Comparison of ENCODE assay signal across 10 cellular contexts in genomic region chr3:13141991-13142412, GRCh38.
DNase-seq lines count a peak whose midpoint lies in the region; ATAC-seq and TF ChIP-seq lines count a peak whose summit lies in the region.
"Had no signal": no experiment of that assay in that cellular context is flagged by ENCODE, and none has a peak within 500 bp of the region (broad histone marks: within the 10 kb centered on the region; RNA-seq: fewer than 3 reads in every experiment).

No MANE protein-coding gene starts in this region.

- POLR2A ChIA-PET in HCT116 (lab: Charles Lee) = no interaction called here
- POLR2A ChIA-PET in activated CD8-positive, alpha-beta T cell treated with anti-CD3 and anti-CD28 coated beads for 36 hours (lab: Charles Lee) = no interaction called here

- no peaks in the 10 kb centered on the region for H3K9me2 ChIP-seq in HCT116 (ENCODE audit: insufficient read depth)

- H3K36me3 ChIP-seq in HCT116 (ENCODE audit: control insufficient read depth in 1 of 2, insufficient read depth in 2 of 2, low read length in 2 of 2) (no peaks in the 10 kb centered on the region), kidney epithelial cell (ENCODE audit: control insufficient read depth, insufficient read depth, low read length) (no peaks in the 10 kb centered on the region)

- DNase-seq in AG20443 (ENCODE audit: low spot score) (peak; percentile 61), HCT116 (ENCODE audit: low read depth, low spot score) (no peak), kidney epithelial cell (ENCODE audit: low read depth) (peak; percentile 18), cerebellar nuclear complex (lab: John Stamatoyannopoulos, UW) (no peak), activated gamma-delta T cell treated with Interleukin-2 at 50 U/mL for 16 hours (no peak)
- peak; percentile 57 for DNase-seq in activated CD8-positive, alpha-beta T cell treated with anti-CD3 and anti-CD28 coated beads for 36 hours
- no peak for DNase-seq in stimulated activated effector memory CD8-positive, alpha-beta T cell treated with anti-CD3 and anti-CD28 coated beads, Interleukin-12 subunit alpha, Interleukin-12 subunit beta, amount 100 ng/mL, for 72 hours (ENCODE audit: low spot score in 2 of 2)

- no peak overlapping the region for H3K4me3 Mint-ChIP-seq in activated CD8-positive, alpha-beta T cell treated with anti-CD3 and anti-CD28 coated beads for 36 hours
- H3K4me3 Mint-ChIP-seq in stimulated activated effector memory CD8-positive, alpha-beta T cell treated with anti-CD3 and anti-CD28 coated beads, Interleukin-12 subunit alpha, Interleukin-12 subunit beta, amount 100 ng/mL, for 72 hours = no peak overlapping the region
- H3K4me3 Mint-ChIP-seq: stimulated activated naive CD8-positive, alpha-beta T cell treated with anti-CD3 and anti-CD28 coated beads, Interleukin-15, amount 100 ng/mL, for 72 hours had no signal

- H3K9ac ChIP-seq in HCT116 (ENCODE audit: low read length) = no peak overlapping the region
- H3K9ac ChIP-seq: KMS-11 had no signal

- no peak overlapping the region for H3K27ac ChIP-seq in HCT116 (ENCODE audit: low read depth, low read length)
- H3K27ac ChIP-seq: KMS-11 had no signal

- no peak overlapping the region for H3K4me2 ChIP-seq in HCT116 (ENCODE audit: low read length)
- H3K4me2 ChIP-seq: KMS-11 had no signal

- ATAC-seq in HCT116 (no peak), HG02970 (IDR thresholded peaks at IDR 0.05; ENCODE audit: low FRiP score, unreplicated experiment) (no peak)
- ATAC-seq in activated CD8-positive, alpha-beta T cell treated with anti-CD3 and anti-CD28 coated beads for 36 hours = peak; percentile 34
- no peak for ATAC-seq in stimulated activated effector memory CD8-positive, alpha-beta T cell treated with anti-CD3 and anti-CD28 coated beads, Interleukin-12 subunit alpha, Interleukin-12 subunit beta, amount 100 ng/mL, for 72 hours
- ATAC-seq: stimulated activated naive CD8-positive, alpha-beta T cell treated with anti-CD3 and anti-CD28 coated beads, Interleukin-15, amount 100 ng/mL, for 72 hours had no signal

- no TSS peak for BruUV-seq in HCT116 (replicated peaks; lab: Mats Ljungman, UMichigan)

- H3K4me1 ChIP-seq in HCT116 (ENCODE audit: control insufficient read depth in 1 of 2, insufficient read depth in 2 of 2, low read length in 2 of 2) = no peaks in the 10 kb centered on the region; a peak in 1 of 4 replicates

- peaks cover 2% of the 10 kb centered on the region for H3K4me1 Mint-ChIP-seq in activated CD8-positive, alpha-beta T cell treated with anti-CD3 and anti-CD28 coated beads for 36 hours (ENCODE audit: low read depth)
- H3K4me1 Mint-ChIP-seq in stimulated activated effector memory CD8-positive, alpha-beta T cell treated with anti-CD3 and anti-CD28 coated beads, Interleukin-12 subunit alpha, Interleukin-12 subunit beta, amount 100 ng/mL, for 72 hours = no peaks in the 10 kb centered on the region

- H3K4me3 ChIP-seq in HCT116 (replicated peaks in 1 of 2; ENCODE audit: low read depth in 1 of 2, low read length in 2 of 2) = no peak overlapping the region
- H3K4me3 ChIP-seq in kidney epithelial cell (ENCODE audit: low read depth, low read length) = no peak overlapping the region

- no peak overlapping the region for H2AFZ ChIP-seq in HCT116 (ENCODE audit: low read depth, low read length, poor library complexity, severe bottlenecking)

- no peak for TF ChIP-seq RAD21 in HCT116 (IDR thresholded peaks at IDR 0.05; ENCODE audit: low read depth)

- no peak for TF ChIP-seq POLR2A in HCT116 (IDR thresholded peaks at IDR 0.05; ENCODE audit: borderline replicate concordance, extremely low read depth, insufficient read depth, insufficient read length)

- peaks cover 2% of the 10 kb centered on the region for H3K27me3 Mint-ChIP-seq in activated CD8-positive, alpha-beta T cell treated with anti-CD3 and anti-CD28 coated beads for 36 hours

- intact Hi-C loops in HCT116 (cut with micrococcal nuclease) = no loop called here
- intact Hi-C loops in activated CD8-positive, alpha-beta T cell treated with anti-CD3 and anti-CD28 coated beads for 36 hours (cut with micrococcal nuclease) = no loop called here

- TF ChIP-seq CTCF in HCT116 (IDR thresholded peaks at IDR 0.05 in 2 of 3, conservative IDR thresholded peaks at IDR 0.05 in 1 of 3; ENCODE audit: borderline replicate concordance in 1 of 3, insufficient read depth in 1 of 3, low read depth in 2 of 3, low read length in 2 of 3) = no peak
- TF ChIP-seq CTCF in activated CD8-positive, alpha-beta T cell treated with anti-CD3 and anti-CD28 coated beads for 36 hours (IDR thresholded peaks at IDR 0.05) = no peak
- no peak for TF ChIP-seq CTCF in kidney epithelial cell (IDR thresholded peaks at IDR 0.05; ENCODE audit: insufficient read depth, low read length, poor library complexity, severe bottlenecking)

- H3K79me2 ChIP-seq in HCT116 (ENCODE audit: insufficient read depth, low read length) = no peaks in the 10 kb centered on the region

- no peak overlapping the region for H3K27ac Mint-ChIP-seq in activated CD8-positive, alpha-beta T cell treated with anti-CD3 and anti-CD28 coated beads for 36 hours
- H3K27ac Mint-ChIP-seq in stimulated activated effector memory CD8-positive, alpha-beta T cell treated with anti-CD3 and anti-CD28 coated beads, Interleukin-12 subunit alpha, Interleukin-12 subunit beta, amount 100 ng/mL, for 72 hours = no peak overlapping the region
- H3K27ac Mint-ChIP-seq: stimulated activated naive CD8-positive, alpha-beta T cell treated with anti-CD3 and anti-CD28 coated beads, Interleukin-15, amount 100 ng/mL, for 72 hours had no signal

- H4K20me1 ChIP-seq in HCT116 (ENCODE audit: insufficient read depth) = no peaks in the 10 kb centered on the region

- no peaks in the 10 kb centered on the region for H3K9me3 ChIP-seq in HCT116 (ENCODE audit: control insufficient read depth in 1 of 2, insufficient read depth in 1 of 2, low read depth in 1 of 2, low read length in 2 of 2)

- RAD21 ChIA-PET in HCT116 (lab: Charles Lee; ENCODE audit: low non-redundant PET in 1 of 2, low total read pairs in 2 of 2, uncharacterized antibody in 2 of 2, unreplicated experiment in 2 of 2) = no interaction called here

- CTCF ChIA-PET in HCT116 (lab: Charles Lee) = no interaction called here
- CTCF ChIA-PET in activated CD8-positive, alpha-beta T cell treated with anti-CD3 and anti-CD28 coated beads for 36 hours (lab: Charles Lee) = interaction anchor here (1.1 to 1.3 kb wide), 2 partner anchors 23 to 332 kb away, joined by 3 to 4 read pairs; no protein-coding TSS in a partner anchor

- no peaks in the 10 kb centered on the region for H3K9me3 Mint-ChIP-seq in activated CD8-positive, alpha-beta T cell treated with anti-CD3 and anti-CD28 coated beads for 36 hours
- H3K9me3 Mint-ChIP-seq in stimulated activated effector memory CD8-positive, alpha-beta T cell treated with anti-CD3 and anti-CD28 coated beads, Interleukin-12 subunit alpha, Interleukin-12 subunit beta, amount 100 ng/mL, for 72 hours = no peaks in the 10 kb centered on the region
- H3K9me3 Mint-ChIP-seq: stimulated activated naive CD8-positive, alpha-beta T cell treated with anti-CD3 and anti-CD28 coated beads, Interleukin-15, amount 100 ng/mL, for 72 hours had no signal

- peaks cover 3% of the 10 kb centered on the region for H3K27me3 ChIP-seq in HCT116 (ENCODE audit: insufficient read depth, low read length)
- H3K27me3 ChIP-seq in kidney epithelial cell (ENCODE audit: control insufficient read depth, insufficient read depth, low read length) = peaks cover 8% of the 10 kb centered on the region

- H3K36me3 Mint-ChIP-seq in activated CD8-positive, alpha-beta T cell treated with anti-CD3 and anti-CD28 coated beads for 36 hours (ENCODE audit: low read depth) = no peaks in the 10 kb centered on the region
- no peaks in the 10 kb centered on the region for H3K36me3 Mint-ChIP-seq in stimulated activated effector memory CD8-positive, alpha-beta T cell treated with anti-CD3 and anti-CD28 coated beads, Interleukin-12 subunit alpha, Interleukin-12 subunit beta, amount 100 ng/mL, for 72 hours

TF ChIP-seq in HCT116, 20 proteins besides CTCF, POLR2A, EP300 and RAD21:
- TF ChIP-seq ZFX (IDR thresholded peaks at IDR 0.05) (no peak), ELF1 (IDR thresholded peaks at IDR 0.05; ENCODE audit: borderline replicate concordance, low read depth) (no peak), REST (IDR thresholded peaks at IDR 0.05; ENCODE audit: low read depth) (peak; percentile 88)
TF ChIP-seq in HCT116: peak in this region for 1.

Comparison
In these comparisons a context has a peak if more than half of its experiments do, and no peak if none do; other contexts are left out.
1. DNase-seq: peak in AG20443 (single experiment), activated CD8-positive, alpha-beta T cell treated with anti-CD3 and anti-CD28 coated beads for 36 hours (single experiment) and kidney epithelial cell (single experiment); none in HCT116 (single experiment), cerebellar nuclear complex (0 of 2), stimulated activated effector memory CD8-positive, alpha-beta T cell treated with anti-CD3 and anti-CD28 coated beads, Interleukin-12 subunit alpha, Interleukin-12 subunit beta, amount 100 ng/mL, for 72 hours (0 of 2) and activated gamma-delta T cell treated with Interleukin-2 at 50 U/mL for 16 hours (single experiment).